1 cellular context compared by ENCODE assay signal in the genomic region with DNA sequence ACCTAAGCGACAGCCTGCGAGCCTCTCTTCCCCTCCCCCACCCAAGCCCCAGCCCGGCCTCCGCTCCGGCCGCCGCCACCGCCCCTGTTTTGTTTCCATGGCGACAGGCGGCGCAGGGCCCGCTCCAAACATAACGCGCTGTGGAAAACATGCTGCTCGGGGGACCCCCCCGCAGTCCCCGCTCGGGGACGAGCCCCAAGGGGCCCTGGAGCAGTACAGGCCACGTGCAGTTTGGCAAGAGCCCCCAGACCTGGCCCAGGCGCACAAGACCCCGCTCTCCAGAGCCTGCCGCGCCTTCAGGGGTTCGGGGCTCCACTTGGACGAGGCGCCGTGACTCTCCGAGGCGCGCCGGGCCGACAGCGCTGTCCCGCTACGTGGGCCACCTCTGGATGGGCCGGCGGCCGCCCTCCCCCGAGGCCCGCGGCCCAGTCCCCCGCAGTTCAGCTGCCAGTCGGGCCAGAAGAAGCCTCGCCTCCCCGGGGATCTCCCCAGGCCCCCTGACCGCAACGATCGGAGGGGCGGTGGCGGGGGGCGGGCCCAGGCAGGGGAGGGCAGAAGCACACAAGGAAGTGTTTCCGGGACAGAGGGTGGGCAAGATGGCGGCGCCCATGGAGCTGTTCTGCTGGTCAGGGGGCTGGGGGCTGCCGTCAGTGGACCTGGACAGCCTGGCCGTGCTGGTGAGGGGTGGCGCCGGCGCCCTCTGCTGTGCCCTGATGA.
TF ChIP-seq lines count a peak whose summit lies in the region.

MTX1 (plus strand) TSS at position 40 of the 717 bp plus-strand sequence; CDS start at position 150, 110 bp downstream.

TF ChIP-seq in SK-N-SH, 30 proteins besides CTCF, POLR2A, EP300 and RAD21 (continued from another document):
- TF ChIP-seq, protein P1, sequence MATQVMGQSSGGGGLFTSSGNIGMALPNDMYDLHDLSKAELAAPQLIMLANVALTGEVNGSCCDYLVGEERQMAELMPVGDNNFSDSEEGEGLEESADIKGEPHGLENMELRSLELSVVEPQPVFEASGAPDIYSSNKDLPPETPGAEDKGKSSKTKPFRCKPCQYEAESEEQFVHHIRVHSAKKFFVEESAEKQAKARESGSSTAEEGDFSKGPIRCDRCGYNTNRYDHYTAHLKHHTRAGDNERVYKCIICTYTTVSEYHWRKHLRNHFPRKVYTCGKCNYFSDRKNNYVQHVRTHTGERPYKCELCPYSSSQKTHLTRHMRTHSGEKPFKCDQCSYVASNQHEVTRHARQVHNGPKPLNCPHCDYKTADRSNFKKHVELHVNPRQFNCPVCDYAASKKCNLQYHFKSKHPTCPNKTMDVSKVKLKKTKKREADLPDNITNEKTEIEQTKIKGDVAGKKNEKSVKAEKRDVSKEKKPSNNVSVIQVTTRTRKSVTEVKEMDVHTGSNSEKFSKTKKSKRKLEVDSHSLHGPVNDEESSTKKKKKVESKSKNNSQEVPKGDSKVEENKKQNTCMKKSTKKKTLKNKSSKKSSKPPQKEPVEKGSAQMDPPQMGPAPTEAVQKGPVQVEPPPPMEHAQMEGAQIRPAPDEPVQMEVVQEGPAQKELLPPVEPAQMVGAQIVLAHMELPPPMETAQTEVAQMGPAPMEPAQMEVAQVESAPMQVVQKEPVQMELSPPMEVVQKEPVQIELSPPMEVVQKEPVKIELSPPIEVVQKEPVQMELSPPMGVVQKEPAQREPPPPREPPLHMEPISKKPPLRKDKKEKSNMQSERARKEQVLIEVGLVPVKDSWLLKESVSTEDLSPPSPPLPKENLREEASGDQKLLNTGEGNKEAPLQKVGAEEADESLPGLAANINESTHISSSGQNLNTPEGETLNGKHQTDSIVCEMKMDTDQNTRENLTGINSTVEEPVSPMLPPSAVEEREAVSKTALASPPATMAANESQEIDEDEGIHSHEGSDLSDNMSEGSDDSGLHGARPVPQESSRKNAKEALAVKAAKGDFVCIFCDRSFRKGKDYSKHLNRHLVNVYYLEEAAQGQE (IDR thresholded peaks at IDR 0.05; ENCODE audit: low read depth, low read length), result no peak
